ENCODE assay signal across 26 cellular contexts in the genomic region with DNA sequence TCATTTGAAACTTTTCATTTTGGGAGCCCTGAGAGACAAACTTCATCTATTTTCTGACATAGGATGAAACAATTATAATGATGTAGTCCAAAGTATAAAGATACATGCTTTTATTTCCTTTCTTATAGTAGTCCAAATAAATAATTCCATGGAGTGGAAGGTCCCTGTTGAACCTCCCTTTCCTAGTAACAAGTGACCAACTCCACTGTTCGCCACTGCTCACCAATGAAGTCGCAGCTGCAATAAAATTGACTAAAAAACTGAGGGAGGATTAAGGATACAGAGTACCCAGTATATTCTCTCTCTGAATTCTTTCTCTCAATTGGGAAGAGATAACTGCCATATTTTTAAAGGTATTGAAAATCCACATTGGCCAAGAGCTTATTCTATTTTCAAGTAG. TPM values are rescaled to one million over a fixed set of nuclear protein-coding genes. Genes with fewer than 3 reads are reported as not detected.
A peak's percentile ranks its signal among the peaks of the same experiment; 100 is the strongest.
DNase-seq lines count a peak whose midpoint lies in the region; ATAC-seq, FAIRE-seq and TF ChIP-seq lines count a peak whose summit lies in the region.
"Had no signal": no experiment of that assay in that cellular context is flagged by ENCODE, and none has a peak within 500 bp of the region (broad histone marks: within the 10 kb centered on the region; RNA-seq: fewer than 3 reads in every experiment).

No MANE protein-coding gene starts in this region.

- no peak overlapping the region for H3K9ac ChIP-seq in astrocyte (ENCODE audit: low read length)
- no peak overlapping the region for H3K9ac ChIP-seq in keratinocyte (ENCODE audit: control insufficient read depth, extremely low read depth, insufficient read depth, low read length)
- H3K9ac ChIP-seq: BLaER1 treated with 17β-estradiol and CSF1 and Interleukin-3, amounts not matched to agents 10 nM and 100 nM had no signal

- no peak for DNase-seq in HFFc6
- DNase-seq in astrocyte (ENCODE audit: low read depth) = no peak
- no peak for DNase-seq in keratinocyte (ENCODE audit: low read depth, low spot score)
- no peak for DNase-seq in NCI-H1092 treated with DMSO at 0.1 percent for 48 hours (lab: John Stamatoyannopoulos, UW)
- DNase-seq in cerebellar nuclear complex (lab: John Stamatoyannopoulos, UW) = no peak
- no peak for DNase-seq in pancreas
- DNase-seq: AML-193; CD4-positive, alpha-beta T cell; DMS53; MG63; NCI-H1417; NCI-H1694; NCI-H2029 treated with DMSO at 0.1 percent for 48 hours; NCI-H446 treated with DMSO at 0.1 percent for 48 hours; NCI-H526; NCI-H82; NK-92 treated with Interleukin-12 subunit alpha and Interleukin-12 subunit beta, amount 100 ng/mL, for 24 hours; RPMI8226; SHP77 had no signal

- H3K9me3 Mint-ChIP-seq in HFFc6 (no peaks in the 10 kb centered on the region), astrocyte (ENCODE audit: unreplicated experiment) (no peaks in the 10 kb centered on the region)

- H3K36me3 Mint-ChIP-seq in HFFc6 (ENCODE audit: low read depth) = peaks cover 50% of the 10 kb centered on the region
- H3K36me3 Mint-ChIP-seq in astrocyte (ENCODE audit: low read depth, unreplicated experiment) = no peaks in the 10 kb centered on the region

- no peaks in the 10 kb centered on the region for H4K20me1 ChIP-seq in astrocyte (ENCODE audit: insufficient read depth, low read length)
- H4K20me1 ChIP-seq in keratinocyte (ENCODE audit: control insufficient read depth, extremely low read depth, insufficient read depth, low read length) = no peaks in the 10 kb centered on the region
- H4K20me1 ChIP-seq: BLaER1 treated with 17β-estradiol and CSF1 and Interleukin-3, amounts not matched to agents 10 nM and 100 nM had no signal

- dilution Hi-C loops in keratinocyte (cut with MboI; ENCODE audit: extremely low pct_ligation_motif_present, low sequenced_read_pairs) = no loop called here

- H3K9me3 ChIP-seq in astrocyte (ENCODE audit: insufficient read depth, low read depth, low read length) (no peaks in the 10 kb centered on the region), keratinocyte (ENCODE audit: control insufficient read depth, low read depth, low read length) (no peaks in the 10 kb centered on the region), pancreas (no peaks in the 10 kb centered on the region)
- H3K9me3 ChIP-seq: BLaER1 treated with 17β-estradiol and CSF1 and Interleukin-3, amounts not matched to agents 10 nM and 100 nM; MG63 had no signal

- H3K4me1 Mint-ChIP-seq in HFFc6 (ENCODE audit: low read depth) = peaks cover 38% of the 10 kb centered on the region
- peaks cover 10% of the 10 kb centered on the region for H3K4me1 Mint-ChIP-seq in astrocyte (ENCODE audit: low read depth, unreplicated experiment)

- FAIRE-seq in astrocyte (lab: Jason Lieb, UNC) (no peak), keratinocyte (lab: Jason Lieb, UNC) (no peak), pancreas (lab: Jason Lieb, UNC) (no peak)
- FAIRE-seq: A204.1, GM18507, HepG2, K562 had no signal

- H3K27ac Mint-ChIP-seq in HFFc6 = peak overlapping the region; percentile 85
- peak overlapping the region; percentile 72 for H3K27ac Mint-ChIP-seq in astrocyte (ENCODE audit: unreplicated experiment)
- H3K27ac Mint-ChIP-seq: CD4-positive, alpha-beta T cell had no signal

- intact Hi-C loops in pancreas (cut with DNase I) = no loop called here

- no peak overlapping the region for H2AFZ ChIP-seq in ACC112 (ENCODE audit: low read length, unreplicated experiment)
- H2AFZ ChIP-seq in astrocyte (ENCODE audit: low read depth, low read length) = no peak overlapping the region
- no peak overlapping the region for H2AFZ ChIP-seq in keratinocyte (ENCODE audit: control insufficient read depth, low read length)

- no peak overlapping the region for H3K4me2 ChIP-seq in astrocyte (ENCODE audit: low read length)
- H3K4me2 ChIP-seq in keratinocyte (ENCODE audit: control insufficient read depth, extremely low read depth, insufficient read depth, low read depth, low read length) = no peak overlapping the region

- no peak for TF ChIP-seq CTCF in HFFc6 (IDR thresholded peaks at IDR 0.05)
- TF ChIP-seq CTCF in astrocyte (IDR thresholded peaks at IDR 0.05; ENCODE audit: insufficient read depth, low read depth, low read length) = no peak
- no peak for TF ChIP-seq CTCF in keratinocyte (optimal IDR thresholded peaks at IDR 0.05 in 1 of 3, IDR thresholded peaks at IDR 0.05 in 1 of 3, conservative IDR thresholded peaks at IDR 0.05 in 1 of 3; ENCODE audit: extremely low read depth in 1 of 3, insufficient read depth in 2 of 3, low read length in 3 of 3)
- no peak for TF ChIP-seq CTCF in pancreas (IDR thresholded peaks at IDR 0.05)

- H3K4me3 Mint-ChIP-seq in HFFc6 (no peak overlapping the region), astrocyte (ENCODE audit: unreplicated experiment) (no peak overlapping the region)
- H3K4me3 Mint-ChIP-seq: CD4-positive, alpha-beta T cell had no signal

- H3K79me2 ChIP-seq in ACC112 (ENCODE audit: control insufficient read depth, insufficient read depth, low read length, unreplicated experiment) (no peaks in the 10 kb centered on the region), astrocyte (ENCODE audit: insufficient read depth, low read length) (no peaks in the 10 kb centered on the region), keratinocyte (ENCODE audit: control insufficient read depth, insufficient read depth, low read length) (peaks cover 26% of the 10 kb centered on the region)

- H3K9me1 ChIP-seq in keratinocyte (ENCODE audit: control insufficient read depth, extremely low read depth, insufficient read depth, low read length) = no peaks in the 10 kb centered on the region

- peak overlapping the region; percentile 73; the same call in 1 of the 2 replicates for H3K27ac ChIP-seq in ACC112 (ENCODE audit: low read depth, low read length)
- no peak overlapping the region for H3K27ac ChIP-seq in astrocyte (ENCODE audit: low read depth, low read length)
- peak overlapping the region; percentile 63 for H3K27ac ChIP-seq in keratinocyte (ENCODE audit: control insufficient read depth, insufficient read depth, low read length)
- no peak overlapping the region for H3K27ac ChIP-seq in pancreas

- WGBS in pancreas, 2 donors = 85 to 88% methylated on average over 2 of the region's 2 CpGs

- H3K36me3 ChIP-seq in ACC112 (ENCODE audit: insufficient read depth, low read length) = no peaks in the 10 kb centered on the region
- no peaks in the 10 kb centered on the region for H3K36me3 ChIP-seq in astrocyte (ENCODE audit: insufficient read depth, low read length)
- peaks cover 12 to 16% of the 10 kb centered on the region in 2 experiments for H3K36me3 ChIP-seq in keratinocyte (ENCODE audit: control insufficient read depth in 2 of 2, extremely low read depth in 1 of 2, insufficient read depth in 2 of 2, low read length in 2 of 2)
- no peaks in the 10 kb centered on the region for H3K36me3 ChIP-seq in pancreas
- H3K36me3 ChIP-seq: BLaER1 treated with 17β-estradiol and CSF1 and Interleukin-3, amounts not matched to agents 10 nM and 100 nM; MG63 had no signal

- H3K27me3 ChIP-seq in ACC112 (ENCODE audit: insufficient read depth, low read length) (no peaks in the 10 kb centered on the region), astrocyte (ENCODE audit: insufficient read depth, low read length) (no peaks in the 10 kb centered on the region), keratinocyte (ENCODE audit: control insufficient read depth, extremely low read depth, insufficient read depth, low read length) (no peaks in the 10 kb centered on the region), pancreas (no peaks in the 10 kb centered on the region)
- H3K27me3 ChIP-seq: BLaER1 treated with 17β-estradiol and CSF1 and Interleukin-3, amounts not matched to agents 10 nM and 100 nM; MG63 had no signal

- H3K27me3 Mint-ChIP-seq in HFFc6 (ENCODE audit: insufficient read depth) (no peaks in the 10 kb centered on the region; the same call in 1 of the 2 replicates), astrocyte (ENCODE audit: low read depth, unreplicated experiment) (no peaks in the 10 kb centered on the region)
- H3K27me3 Mint-ChIP-seq: CD4-positive, alpha-beta T cell had no signal

- H3K4me3 ChIP-seq in ACC112 (ENCODE audit: low read depth, low read length) (no peak overlapping the region), astrocyte (ENCODE audit: insufficient read depth, low read depth, low read length) (no peak overlapping the region), keratinocyte (ENCODE audit: control insufficient read depth in 2 of 3, extremely low read depth in 1 of 3, insufficient read depth in 2 of 3, low read depth in 1 of 3, low read length in 3 of 3) (no peak overlapping the region), pancreas (no peak overlapping the region)
- H3K4me3 ChIP-seq: BLaER1 treated with 17β-estradiol and CSF1 and Interleukin-3, amounts not matched to agents 10 nM and 100 nM; K562; MG63 had no signal

- ATAC-seq in pancreas = no peak
- ATAC-seq: HepG2, K562 had no signal

- H3K4me1 ChIP-seq in ACC112 (ENCODE audit: control insufficient read depth, insufficient read depth, low read length, unreplicated experiment) = peaks cover 13% of the 10 kb centered on the region
- H3K4me1 ChIP-seq in astrocyte (ENCODE audit: insufficient read depth, low read length) = peaks cover 8% of the 10 kb centered on the region
- peaks cover 24% of the 10 kb centered on the region for H3K4me1 ChIP-seq in keratinocyte (ENCODE audit: control insufficient read depth, extremely low read depth, insufficient read depth, low read length)
- no peaks in the 10 kb centered on the region for H3K4me1 ChIP-seq in pancreas

RNA-seq across cellular contexts. Expression of a gene that starts 14.1 kb away (rescaled TPM):
- total RNA-seq in HFFc6 (2021; fragmentation: NEBNext Ultra II Directional; extraction: Animal tissue kit (Norgen Biotek cat#: 25700)) = 100 to 1,000 TPM; 149 to 397 (median 200) TPM
- total RNA-seq in astrocyte (11.3 and 18.0 TPM in 2 replicates), pancreas (not detected)
- polyA plus RNA-seq in keratinocyte (293 to 589 TPM (median 408 TPM) in 3 replicates), pancreas (not detected)
- polyA plus RNA-seq in keratinocyte (2011; ENCODE audit: low read depth) = 405 TPM
- 232 and 512 TPM in 2 replicates for polyA plus RNA-seq in keratinocyte (2011; cell fraction: cytosol; rRNA removed)
- polyA plus RNA-seq in keratinocyte (2011; cell fraction: nucleus; rRNA removed) = 548 and 655 TPM in 2 replicates
- 196 and 644 TPM in 2 replicates for polyA plus RNA-seq in keratinocyte (2012; ENCODE audit: low replicate concordance)
- 118 to 615 TPM (median 323 TPM) in 3 replicates for polyA minus RNA-seq in keratinocyte
- 133 TPM for polyA minus RNA-seq in keratinocyte (2011; cell fraction: cytosol; rRNA and poly(A)+ RNA removed)
- polyA minus RNA-seq in keratinocyte (2011; cell fraction: nucleus; rRNA and poly(A)+ RNA removed) = 309 and 528 TPM in 2 replicates
- total RNA-seq: CD4-positive, alpha-beta T cell; G401; HepG2; K562 had no signal
- polyA plus RNA-seq: HepG2, K562 had no signal

Comparison
In these comparisons a context has a peak if more than half of its experiments do, and no peak if none do; other contexts are left out.
1. H3K27ac ChIP-seq: peak in ACC112 (single experiment) and keratinocyte (single experiment); none in astrocyte (single experiment) and pancreas (0 of 4).
2. RNA of a gene that starts 14.1 kb away (total RNA-seq): 149 to 397 TPM in HFFc6 and 11.3 to 18.0 TPM in astrocyte; not detected in pancreas; every median in the first group is over 10 times any median in the second.